In genomic region chr2:80304522-80304878, GRCh38 we compare ENCODE assay signal across 1 cellular context.
TF ChIP-seq lines count a peak whose summit lies in the region.

A gene with protein sequence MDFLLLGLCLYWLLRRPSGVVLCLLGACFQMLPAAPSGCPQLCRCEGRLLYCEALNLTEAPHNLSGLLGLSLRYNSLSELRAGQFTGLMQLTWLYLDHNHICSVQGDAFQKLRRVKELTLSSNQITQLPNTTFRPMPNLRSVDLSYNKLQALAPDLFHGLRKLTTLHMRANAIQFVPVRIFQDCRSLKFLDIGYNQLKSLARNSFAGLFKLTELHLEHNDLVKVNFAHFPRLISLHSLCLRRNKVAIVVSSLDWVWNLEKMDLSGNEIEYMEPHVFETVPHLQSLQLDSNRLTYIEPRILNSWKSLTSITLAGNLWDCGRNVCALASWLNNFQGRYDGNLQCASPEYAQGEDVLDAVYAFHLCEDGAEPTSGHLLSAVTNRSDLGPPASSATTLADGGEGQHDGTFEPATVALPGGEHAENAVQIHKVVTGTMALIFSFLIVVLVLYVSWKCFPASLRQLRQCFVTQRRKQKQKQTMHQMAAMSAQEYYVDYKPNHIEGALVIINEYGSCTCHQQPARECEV (minus strand): TSS chr2:80304752. CDS start chr2:80303819, 933 bp downstream.

TF ChIP-seq in GM23338, 12 proteins besides CTCF, POLR2A, EP300 and RAD21:
- TF ChIP-seq ZNF462 (CRISPR knock-in tag; IDR thresholded peaks at IDR 0.05) = no peak
